ENCODE assay signal across 8 cellular contexts in genomic region chr1:161427733-161428516, GRCh38.
A peak's percentile ranks its signal among the peaks of the same experiment; 100 is the strongest.
DNase-seq lines count a peak whose midpoint lies in the region; ATAC-seq lines count a peak whose summit lies in the region.

No MANE protein-coding gene starts in this region.

- DNase-seq in GM03348 (ENCODE audit: low spot score) (peak; percentile 13), NCI-H460 (ENCODE audit: extremely low read depth, low read depth) (peak; percentile 78), dermis blood vessel endothelial cell (peak; percentile 41), retina (peak; percentile 29), D341Med (ENCODE audit: low spot score) (no peak), NCI-H526 treated with DMSO at 0.1 percent for 48 hours (lab: John Stamatoyannopoulos, UW) (no peak)

- ATAC-seq in GM21576 (IDR thresholded peaks at IDR 0.05; ENCODE audit: unreplicated experiment) (no peak), GM19035 (IDR thresholded peaks at IDR 0.05; ENCODE audit: unreplicated experiment) (no peak)

Comparison
In these comparisons a context has a peak if more than half of its experiments do, and no peak if none do; other contexts are left out.
1. DNase-seq: peak in GM03348 (single experiment), NCI-H460 (single experiment), dermis blood vessel endothelial cell (single experiment) and retina (single experiment); none in D341Med (single experiment) and NCI-H526 treated with DMSO at 0.1 percent for 48 hours (single experiment).